Comparison of ENCODE assay signal across 14 cellular contexts in genomic region chr17:42687707-42688275, GRCh38. TPM values are rescaled to one million over a fixed set of nuclear protein-coding genes. Genes with fewer than 3 reads are reported as not detected.
DNase-seq lines count a peak whose midpoint lies in the region.
"Had no signal": no experiment of that assay in that cellular context is flagged by ENCODE, and none has a peak within 500 bp of the region (broad histone marks: within the 10 kb centered on the region; RNA-seq: fewer than 3 reads in every experiment).

No MANE protein-coding gene starts in this region.

- H3K4me1 Mint-ChIP-seq in dendritic cell treated with granulocyte-macrophage colony-stimulating factor and Interleukin-4, amounts not matched to agents 40 ng/mL and 50 ng/mL, for 4 days (ENCODE audit: low read depth) = peaks cover 12% of the 10 kb centered on the region

- no peaks in the 10 kb centered on the region for H3K79me2 ChIP-seq in mesendoderm (ENCODE audit: control insufficient read depth, insufficient read depth, low read length)

- no peaks in the 10 kb centered on the region for H3K79me1 ChIP-seq in mesendoderm (ENCODE audit: low read length)

- H4K5ac ChIP-seq in mesendoderm (ENCODE audit: low read length) = no peak overlapping the region

- intact Hi-C loops in dendritic cell treated with granulocyte-macrophage colony-stimulating factor and Interleukin-4, amounts not matched to agents 40 ng/mL and 50 ng/mL, for 4 days (cut with micrococcal nuclease) = no loop called here

- no peak overlapping the region for H3K4me3 ChIP-seq in H7 (ENCODE audit: insufficient read depth, low read depth, low read length)
- no peak overlapping the region for H3K4me3 ChIP-seq in mesendoderm (ENCODE audit: low read length)
- H3K4me3 ChIP-seq: GM23248 had no signal

- H3K27ac ChIP-seq in mesendoderm (ENCODE audit: low read depth, low read length) = no peak overlapping the region
- H3K27ac ChIP-seq: GM23248 had no signal

- H3K4me3 Mint-ChIP-seq in dendritic cell treated with granulocyte-macrophage colony-stimulating factor and Interleukin-4, amounts not matched to agents 40 ng/mL and 50 ng/mL, for 4 days = no peak overlapping the region
- H3K4me3 Mint-ChIP-seq: B cell; CD4-positive, alpha-beta T cell; HFFc6 had no signal

- no peak overlapping the region for H3K9ac ChIP-seq in mesendoderm (ENCODE audit: low read length)
- H3K9ac ChIP-seq: GM23248 had no signal

- H3K27me3 Mint-ChIP-seq in dendritic cell treated with granulocyte-macrophage colony-stimulating factor and Interleukin-4, amounts not matched to agents 40 ng/mL and 50 ng/mL, for 4 days = peaks cover 29% of the 10 kb centered on the region
- H3K27me3 Mint-ChIP-seq: B cell had no signal

- H3K18ac ChIP-seq in mesendoderm (ENCODE audit: low read length) = no peak overlapping the region

- H3K4ac ChIP-seq in mesendoderm (ENCODE audit: low read depth, low read length) = no peak overlapping the region

- no peaks in the 10 kb centered on the region for H3K4me1 ChIP-seq in mesendoderm (ENCODE audit: control insufficient read depth, low read depth, low read length)

- peak overlapping the region; percentile 35 for H3K27ac Mint-ChIP-seq in dendritic cell treated with granulocyte-macrophage colony-stimulating factor and Interleukin-4, amounts not matched to agents 40 ng/mL and 50 ng/mL, for 4 days
- H3K27ac Mint-ChIP-seq: B cell; CD4-positive, alpha-beta T cell; HFFc6 had no signal

- H3K23ac ChIP-seq in mesendoderm (ENCODE audit: low read length) = no peak overlapping the region

- peak; percentile 53 for DNase-seq in H7
- peak; percentile 33 for DNase-seq in mesendoderm
- DNase-seq in NCI-H1105 treated with DMSO at 0.1 percent for 48 hours (lab: John Stamatoyannopoulos, UW) = no peak
- no peak for DNase-seq in activated naive CD4-positive, alpha-beta T cell treated with anti-CD3 and anti-CD28 coated beads, Interleukin-2, amount 50 U/mL, for 16 hours
- DNase-seq in NCI-H2081 treated with DMSO at 0.1 percent for 48 hours (lab: John Stamatoyannopoulos, UW) = no peak
- DNase-seq in OCI-M2 (lab: John Stamatoyannopoulos, UW; ENCODE audit: unreplicated experiment) = no peak
- DNase-seq: C1 segment of cervical spinal cord; CD4-positive, alpha-beta T cell; DMS79; GM23248; HCEC 1CT; HFFc6 had no signal

- no peak overlapping the region for H2BK15ac ChIP-seq in mesendoderm (replicated peaks; ENCODE audit: low read depth)

- no peaks in the 10 kb centered on the region for H3K36me3 Mint-ChIP-seq in dendritic cell treated with granulocyte-macrophage colony-stimulating factor and Interleukin-4, amounts not matched to agents 40 ng/mL and 50 ng/mL, for 4 days (ENCODE audit: low read depth)

- H4K8ac ChIP-seq in mesendoderm (ENCODE audit: low read depth, low read length) = no peak overlapping the region

- no peak overlapping the region for H2BK120ac ChIP-seq in mesendoderm (ENCODE audit: low read depth, low read length)

- H2AK5ac ChIP-seq in mesendoderm (ENCODE audit: low read length) = no peak overlapping the region

- H3K9me3 Mint-ChIP-seq in dendritic cell treated with granulocyte-macrophage colony-stimulating factor and Interleukin-4, amounts not matched to agents 40 ng/mL and 50 ng/mL, for 4 days = no peaks in the 10 kb centered on the region
- H3K9me3 Mint-ChIP-seq: CD4-positive, alpha-beta T cell; HFFc6 had no signal

- H3K4me2 ChIP-seq in mesendoderm (ENCODE audit: low read length) = no peak overlapping the region

- H3K56ac ChIP-seq in mesendoderm (ENCODE audit: low read length) = no peak overlapping the region

- H3K27me3 ChIP-seq in H7 (ENCODE audit: control insufficient read depth, insufficient read depth, low read length) (peaks cover 13% of the 10 kb centered on the region), mesendoderm (ENCODE audit: insufficient read depth, low read length, poor library complexity) (peaks cover 4% of the 10 kb centered on the region)

- no peak overlapping the region for H2BK5ac ChIP-seq in mesendoderm (ENCODE audit: low read length)

- no CpG with 5 or more reads among the region's 27 CpGs for WGBS in mesendoderm (ENCODE audit: extremely low coverage, insufficient coverage, low lambda C conversion rate)

- H3K36me3 ChIP-seq in H7 (replicated peaks; ENCODE audit: control insufficient read depth, insufficient read depth, low read length) = no peaks in the 10 kb centered on the region; the same call in 1 of the 2 replicates
- no peaks in the 10 kb centered on the region for H3K36me3 ChIP-seq in mesendoderm (ENCODE audit: control insufficient read depth, insufficient read depth, low read length)

RNA-seq across cellular contexts. Expression of gene CNTNAP1, which starts 5.5 kb away (rescaled TPM):
- total RNA-seq in H7 (2014; rRNA removed; shearing (Covaris generic)) = 6.1 and 12.0 TPM in 2 replicates
- 0.32 TPM for polyA plus RNA-seq in mesendoderm (2013, experiment 1 of 2)
- polyA plus RNA-seq in mesendoderm (2013, experiment 2 of 2) = 0.27 TPM

RNA-seq across cellular contexts. Expression of gene CCR10, which starts 6.1 kb away (rescaled TPM):
- 4.8 and 6.2 TPM in 2 replicates for total RNA-seq in H7 (2014; rRNA removed; shearing (Covaris generic))
- 0.08 TPM for polyA plus RNA-seq in mesendoderm (2013, experiment 1 of 2)
- 0.21 TPM for polyA plus RNA-seq in mesendoderm (2013, experiment 2 of 2)

RNA-seq across cellular contexts. Expression of gene PLEKHH3, which starts 11.0 kb away (rescaled TPM):
- total RNA-seq in H7 (2014; rRNA removed; shearing (Covaris generic)) = 37.2 and 47.2 TPM in 2 replicates
- 5.1 TPM for polyA plus RNA-seq in mesendoderm (2013, experiment 1 of 2)
- 5.7 TPM for polyA plus RNA-seq in mesendoderm (2013, experiment 2 of 2)

RNA-seq across cellular contexts. Expression of gene TUBG2, which starts 28.7 kb away (rescaled TPM):
- total RNA-seq in H7 (2014; rRNA removed; shearing (Covaris generic)) = 15.0 and 20.5 TPM in 2 replicates
- polyA plus RNA-seq in mesendoderm (2013, experiment 1 of 2) = 6.8 TPM
- 7.1 TPM for polyA plus RNA-seq in mesendoderm (2013, experiment 2 of 2)

RNA-seq across cellular contexts. Expression of gene EZH1, which starts 57.0 kb away (rescaled TPM):
- 13.9 and 26.4 TPM in 2 replicates for total RNA-seq in H7 (2014; rRNA removed; shearing (Covaris generic))
- 6.3 TPM for polyA plus RNA-seq in mesendoderm (2013, experiment 1 of 2)
- 6.4 TPM for polyA plus RNA-seq in mesendoderm (2013, experiment 2 of 2)

Comparison
In these comparisons a context has a peak if more than half of its experiments do, and no peak if none do; other contexts are left out.
1. DNase-seq: peak in H7 (single experiment) and mesendoderm (single experiment); none in NCI-H1105 treated with DMSO at 0.1 percent for 48 hours (single experiment), activated naive CD4-positive, alpha-beta T cell treated with anti-CD3 and anti-CD28 coated beads, Interleukin-2, amount 50 U/mL, for 16 hours (single experiment), NCI-H2081 treated with DMSO at 0.1 percent for 48 hours (single experiment) and OCI-M2 (single experiment).